ENCODE assay signal across 13 cellular contexts in the genomic region with DNA sequence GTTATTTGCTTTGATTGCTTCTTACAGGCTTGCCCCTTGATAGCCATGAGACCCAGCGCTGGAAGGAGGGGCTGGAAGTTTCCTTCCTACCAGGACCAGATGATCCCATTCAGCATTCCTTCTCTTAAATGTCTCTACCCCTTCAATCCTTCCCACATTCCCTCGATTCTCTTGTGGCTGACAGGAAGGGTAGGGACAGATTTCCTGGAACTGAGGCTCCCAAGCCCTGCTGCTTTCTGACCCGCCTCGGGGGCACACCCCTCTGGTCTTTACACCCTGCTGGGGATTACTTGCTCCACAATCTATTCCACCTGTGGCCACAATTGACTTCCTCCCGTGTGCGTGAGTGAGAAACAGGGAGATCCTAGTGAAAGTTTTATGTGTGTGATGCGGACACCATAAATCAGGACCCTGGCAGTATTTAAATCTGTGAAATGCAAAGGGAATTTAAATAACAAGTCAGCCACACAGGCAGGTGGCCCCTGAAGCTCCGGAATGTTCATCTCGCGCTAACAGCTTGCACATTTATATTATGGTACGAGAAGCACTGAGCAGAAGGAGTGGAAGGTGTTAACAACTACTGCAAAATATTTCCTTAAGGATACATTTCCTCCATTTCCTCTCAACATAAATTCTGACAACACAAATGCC.
"Had no signal": no experiment of that assay in that cellular context is flagged by ENCODE, and none has a peak within 500 bp of the region (broad histone marks: within the 10 kb centered on the region; RNA-seq: fewer than 3 reads in every experiment).

No MANE protein-coding gene starts in this region.

- H3K36me3 Mint-ChIP-seq: activated naive CD4-positive, alpha-beta T cell treated with anti-CD3 and anti-CD28 coated beads, Interleukin-2, amount 50 U/mL, for 24 hours; naive thymus-derived CD4-positive, alpha-beta T cell had no signal

- H3K4me3 ChIP-seq: body of pancreas, lower lobe of right lung, suprapubic skin had no signal

- H3K4me3 Mint-ChIP-seq: activated CD4-positive, alpha-beta T cell treated with anti-CD3 and anti-CD28 coated beads, Interleukin-2, amount 10 ng/mL, durations not matched to agents 7 days and 5 days; activated naive CD4-positive, alpha-beta T cell treated with anti-CD3 and anti-CD28 coated beads, Interleukin-2, amount 50 U/mL, for 24 hours; naive thymus-derived CD4-positive, alpha-beta T cell; T-helper 17 cell had no signal

- H3K4me1 Mint-ChIP-seq: activated CD4-positive, alpha-beta T cell treated with anti-CD3 and anti-CD28 coated beads, Interleukin-2, amount 10 ng/mL, durations not matched to agents 7 days and 5 days; activated naive CD4-positive, alpha-beta T cell treated with anti-CD3 and anti-CD28 coated beads, Interleukin-2, amount 50 U/mL, for 24 hours; naive thymus-derived CD4-positive, alpha-beta T cell; T-helper 17 cell had no signal

- H3K27ac Mint-ChIP-seq: activated CD4-positive, alpha-beta T cell treated with anti-CD3 and anti-CD28 coated beads, Interleukin-2, amount 10 ng/mL, durations not matched to agents 7 days and 5 days; activated naive CD4-positive, alpha-beta T cell treated with anti-CD3 and anti-CD28 coated beads, Interleukin-2, amount 50 U/mL, for 24 hours; naive thymus-derived CD4-positive, alpha-beta T cell; T-helper 17 cell had no signal

- H3K9me3 ChIP-seq: body of pancreas, lower lobe of right lung, suprapubic skin had no signal

- H3K27ac ChIP-seq: body of pancreas, lower lobe of right lung, suprapubic skin had no signal

- H3K9me3 Mint-ChIP-seq: activated CD4-positive, alpha-beta T cell treated with anti-CD3 and anti-CD28 coated beads, Interleukin-2, amount 10 ng/mL, durations not matched to agents 7 days and 5 days; activated naive CD4-positive, alpha-beta T cell treated with anti-CD3 and anti-CD28 coated beads, Interleukin-2, amount 50 U/mL, for 24 hours; naive thymus-derived CD4-positive, alpha-beta T cell had no signal

- ATAC-seq: body of pancreas; naive thymus-derived CD4-positive, alpha-beta T cell; stimulated activated naive CD8-positive, alpha-beta T cell treated with anti-CD3 and anti-CD28 coated beads, Interleukin-15, Interleukin-2, amounts not matched to agents 100 U/mL and 50 U/mL, for 24 hours; T-helper 17 cell had no signal

- DNase-seq: activated CD4-positive, alpha-beta T cell treated with anti-CD3 and anti-CD28 coated beads, Interleukin-2, amount 10 ng/mL, durations not matched to agents 7 days and 5 days; activated CD4-positive, CD25-positive, alpha-beta regulatory T cell; activated CD8-positive, alpha-beta memory T cell treated with anti-CD3 and anti-CD28 coated beads for 24 hours; central memory CD4-positive, alpha-beta T cell; cortex of kidney; effector CD8-positive, alpha-beta T cell; lower lobe of right lung; naive thymus-derived CD4-positive, alpha-beta T cell; stimulated activated naive CD8-positive, alpha-beta T cell treated with anti-CD3 and anti-CD28 coated beads, Interleukin-15, Interleukin-2, amounts not matched to agents 100 U/mL and 50 U/mL, for 24 hours; T-helper 17 cell had no signal

- H3K4me1 ChIP-seq: body of pancreas, suprapubic skin had no signal

- H3K27me3 ChIP-seq: body of pancreas, suprapubic skin had no signal

- H3K36me3 ChIP-seq: lower lobe of right lung, suprapubic skin had no signal
